In the genomic region with DNA sequence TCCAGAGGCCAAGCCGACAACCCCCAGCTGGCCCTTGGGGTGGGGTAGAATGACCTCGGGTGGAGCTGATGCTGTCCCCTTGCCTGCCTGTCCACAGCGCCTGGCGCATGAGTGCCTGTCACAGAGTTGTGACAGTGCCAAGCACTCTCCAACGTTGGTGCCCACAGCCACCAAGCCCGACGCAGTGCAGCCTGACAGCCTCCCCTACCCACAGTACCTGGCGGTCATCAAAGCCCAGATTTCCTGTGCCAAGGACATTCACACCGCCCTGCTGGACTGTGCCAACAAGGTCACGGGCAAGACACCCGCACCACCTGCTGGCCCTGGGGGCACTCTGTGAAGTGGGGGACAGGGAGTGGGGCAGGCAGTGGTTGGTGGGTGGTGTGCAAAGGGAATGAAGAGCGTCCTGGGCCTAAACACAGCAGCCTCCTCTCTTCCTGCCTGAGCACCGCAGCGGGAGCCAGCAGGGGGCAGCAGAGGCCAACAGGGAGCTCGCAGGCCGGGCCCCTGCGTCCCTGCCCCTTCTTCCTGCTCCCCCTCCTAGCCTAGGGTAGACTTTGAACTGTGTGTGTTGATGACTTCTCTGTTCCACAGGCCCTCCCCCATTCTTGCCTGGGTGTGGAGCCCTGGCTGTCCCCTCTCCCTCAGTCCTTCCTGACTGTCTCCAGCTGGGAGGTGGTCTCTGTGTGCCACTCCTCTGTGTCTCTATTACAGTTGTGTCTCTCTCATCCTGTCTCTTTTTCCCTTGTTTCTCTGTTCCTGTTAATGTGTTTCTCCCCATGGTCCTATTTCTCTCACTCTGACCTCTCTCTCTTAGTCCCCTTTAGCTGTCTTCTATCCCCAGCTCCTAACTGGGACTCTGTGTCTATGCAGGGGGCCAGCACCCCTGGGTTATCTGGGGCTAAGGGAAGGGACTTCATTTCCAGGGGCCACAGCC, we compare ENCODE assay signal across 8 cellular contexts. TPM values are rescaled to one million over a fixed set of nuclear protein-coding genes. Genes with fewer than 3 reads are reported as not detected.
A peak's percentile ranks its signal among the peaks of the same experiment; 100 is the strongest.
DNase-seq lines count a peak whose midpoint lies in the region; ATAC-seq, FAIRE-seq and TF ChIP-seq lines count a peak whose summit lies in the region.

No MANE protein-coding gene starts in this region.

- POLR2A ChIA-PET in CD8-positive, alpha-beta memory T cell (lab: Charles Lee), result interaction anchor here (0.7 to 3.7 kb wide), 6 partner anchors 10 to 100 kb away, joined by 3 to 96 read pairs (median 10); partner anchors contain the start of genes PLEKHG2, RPS16, SAMD4B and SUPT5H
- POLR2A ChIA-PET in T-cell (lab: Charles Lee), result interaction anchor here (0.6 to 3.0 kb wide), 8 partner anchors 9 to 60 kb away, joined by 3 to 12 read pairs (median 4); partner anchors contain the start of genes RPS16 (in 2 of the 2) and PLEKHG2 (in 1 of the 2)

- CTCF ChIA-PET in CD8-positive, alpha-beta memory T cell (lab: Charles Lee), result interaction anchor here (0.6 to 8.9 kb wide), 18 partner anchors 9 to 135 kb away, joined by 3 to 207 read pairs (median 4); partner anchors contain the start of genes EID2B, GMFG, PLEKHG2 and RPS16
- CTCF ChIA-PET in T-cell (lab: Charles Lee), result interaction anchor here (0.9 to 2.7 kb wide), 5 partner anchors 10 to 38 kb away, joined by 3 to 22 read pairs (median 11); partner anchors contain the start of gene RPS16 (in 1 of the 2)

- H3K27me3 ChIP-seq in CD8-positive, alpha-beta memory T cell (ENCODE audit: insufficient read depth, low read length, poor library complexity, severe bottlenecking), result no peaks in the 10 kb centered on the region
- no peaks in the 10 kb centered on the region for H3K27me3 ChIP-seq in adipocyte (replicated peaks; ENCODE audit: control insufficient read depth, insufficient read depth, low read length)
- H3K27me3 ChIP-seq in heart left ventricle, result no peaks in the 10 kb centered on the region
- no peaks in the 10 kb centered on the region for H3K27me3 ChIP-seq in psoas muscle (ENCODE audit: insufficient read depth in 3 of 3, low read length in 2 of 3)

- H3K4me3 Mint-ChIP-seq in CD8-positive, alpha-beta memory T cell, result peak overlapping the region; percentile 70 to 89 (median 79)
- peak overlapping the region; percentile 57 to 71 (median 69) for H3K4me3 Mint-ChIP-seq in T-cell

- peak in 1 of 2 donors; percentile 17 for TF ChIP-seq POLR2A in heart left ventricle (IDR thresholded peaks at IDR 0.05)

- peak overlapping the region; percentile 45 for H3K27ac ChIP-seq in CD8-positive, alpha-beta memory T cell (ENCODE audit: low read depth, low read length)
- H3K27ac ChIP-seq in heart left ventricle (peak overlapping the region; percentile 11 to 100 (median 79)), psoas muscle (peak overlapping the region; percentile 84)

- no peaks in the 10 kb centered on the region for H3K27me3 Mint-ChIP-seq in CD8-positive, alpha-beta memory T cell
- no peaks in the 10 kb centered on the region for H3K27me3 Mint-ChIP-seq in T-cell

- intact Hi-C loops in heart left ventricle (cut with DNase I) (loop anchor here (1.0 to 10.0 kb wide), 9 partner anchors 13 to 137 kb away; partner anchors contain the start of genes EID2B (in 4 of the 10), PLEKHG2 (in 3 of the 10), SUPT5H (in 2 of the 10) and SAMD4B (in 1 of the 10)), psoas muscle (cut with DNase I) (loop anchor here (1.0 to 5.0 kb wide), 3 partner anchors 14 to 55 kb away; partner anchors contain the start of genes PLEKHG2 (in 1 of the 2) and SAMD4B (in 1 of the 2))

- peaks cover 5 to 40% (median 9%) of the 10 kb centered on the region in 3 donors for H3K36me3 Mint-ChIP-seq in CD8-positive, alpha-beta memory T cell
- peaks cover 21% of the 10 kb centered on the region for H3K36me3 Mint-ChIP-seq in T-cell

- WGBS in heart left ventricle, 4 donors, result 13 to 27% (median 20%) methylated on average over 14 to 17 of the region's 17 CpGs
- 5 to 21% (median 9%) methylated on average over 14 to 17 of the region's 17 CpGs for WGBS in psoas muscle, 3 donors

- no peaks in the 10 kb centered on the region for H3K9me3 Mint-ChIP-seq in CD8-positive, alpha-beta memory T cell
- no peaks in the 10 kb centered on the region for H3K9me3 Mint-ChIP-seq in T-cell

- peak; percentile 29 for ATAC-seq in GM21786 (IDR thresholded peaks at IDR 0.05; ENCODE audit: unreplicated experiment)
- ATAC-seq in T-cell (replicated peaks in 1 of 4), result peak; percentile 54 to 66 (median 62)
- ATAC-seq in heart left ventricle, result peak; percentile 70 to 85 (median 80)
- peak; percentile 75 to 84 (median 80) for ATAC-seq in psoas muscle

- H3K4me1 Mint-ChIP-seq in CD8-positive, alpha-beta memory T cell, result peaks cover 41 to 67% (median 54%) of the 10 kb centered on the region in 3 donors
- peaks cover 64 to 66% (median 65%) of the 10 kb centered on the region in 3 donors for H3K4me1 Mint-ChIP-seq in T-cell

- H3K9ac ChIP-seq in adipocyte (ENCODE audit: low read length), result peak overlapping the region; percentile 81

- TF ChIP-seq CTCF in heart left ventricle (IDR thresholded peaks at IDR 0.05) (peak; percentile 95 to 100 (median 98)), psoas muscle (IDR thresholded peaks at IDR 0.05) (peak; percentile 98)

- peak; percentile 87 to 94 (median 92) for DNase-seq in CD8-positive, alpha-beta memory T cell
- DNase-seq in NCI-H1105 treated with DMSO at 0.1 percent for 48 hours (lab: John Stamatoyannopoulos, UW) (peak; percentile 48), T-cell (peak; percentile 81 to 97 (median 92)), adipocyte (ENCODE audit: low read depth) (peak; percentile 94), heart left ventricle (peak; percentile 89 to 96 (median 90)), psoas muscle (peak; percentile 92 to 96), urothelium cell line (ENCODE audit: low spot score) (peak; percentile 76)

- H3K36me3 ChIP-seq in CD8-positive, alpha-beta memory T cell (ENCODE audit: insufficient read depth, low read length), result peaks cover 22% of the 10 kb centered on the region
- H3K36me3 ChIP-seq in adipocyte (ENCODE audit: control insufficient read depth, insufficient read depth, low read length, severe bottlenecking) (peaks cover 10% of the 10 kb centered on the region), heart left ventricle (peaks cover 0 to 46% (median 28%) of the 10 kb centered on the region in 9 donors), psoas muscle (ENCODE audit: insufficient read depth in 1 of 2, low read depth in 1 of 2) (peaks cover 0 to 29% of the 10 kb centered on the region in 2 donors)

- H3K9me3 ChIP-seq in CD8-positive, alpha-beta memory T cell (ENCODE audit: low read length), result no peaks in the 10 kb centered on the region
- H3K9me3 ChIP-seq in adipocyte (ENCODE audit: control insufficient read depth, low read length) (no peaks in the 10 kb centered on the region), heart left ventricle (no peaks in the 10 kb centered on the region), psoas muscle (no peaks in the 10 kb centered on the region)

- peak overlapping the region; percentile 68 for H3K4me3 ChIP-seq in CD8-positive, alpha-beta memory T cell (ENCODE audit: low read length)
- peak overlapping the region; percentile 3 for H3K4me3 ChIP-seq in adipocyte (ENCODE audit: low read length)
- peak overlapping the region in 3 of 12 donors; percentile 2 to 44 (median 20) for H3K4me3 ChIP-seq in heart left ventricle
- H3K4me3 ChIP-seq in psoas muscle, result peak overlapping the region; percentile 33

- peaks cover 54% of the 10 kb centered on the region for H3K4me1 ChIP-seq in CD8-positive, alpha-beta memory T cell (ENCODE audit: insufficient read depth, low read length)
- H3K4me1 ChIP-seq in adipocyte (ENCODE audit: control insufficient read depth, insufficient read depth, low read length) (peaks cover 26% of the 10 kb centered on the region), heart left ventricle (peaks cover 6 to 56% (median 25%) of the 10 kb centered on the region in 12 donors), psoas muscle (peaks cover 26% of the 10 kb centered on the region)

- H3K27ac Mint-ChIP-seq in CD8-positive, alpha-beta memory T cell, result peak overlapping the region; percentile 91 to 100 (median 97)
- peak overlapping the region; percentile 92 to 95 for H3K27ac Mint-ChIP-seq in T-cell

- FAIRE-seq in urothelium cell line (lab: Jason Lieb, UNC), result no peak

RNA-seq across cellular contexts. Expression of gene MED29, which starts 6.5 kb away (rescaled TPM):
- total RNA-seq in CD8-positive, alpha-beta memory T cell, result 10 to 100 TPM; 39.3 to 39.6 TPM
- polyA plus RNA-seq in CD8-positive, alpha-beta memory T cell, result 56.8 TPM
- total RNA-seq in T-cell (10 to 100 TPM; 42.0 to 48.7 (median 47.0) TPM), heart left ventricle (10 to 100 TPM; 26.3 to 53.0 (median 34.1) TPM), psoas muscle (10 to 100 TPM; 25.0 to 33.6 (median 30.2) TPM)
- polyA plus RNA-seq in heart left ventricle (10 to 100 TPM; 34.1 to 46.0 TPM), psoas muscle (10 to 100 TPM; 25.0 to 51.7 (median 26.9) TPM)

RNA-seq across cellular contexts. Expression of gene PAF1, which starts 6.7 kb away (rescaled TPM):
- total RNA-seq in CD8-positive, alpha-beta memory T cell, result 10 to 100 TPM; 44.6 to 46.9 TPM
- 50.2 TPM for polyA plus RNA-seq in CD8-positive, alpha-beta memory T cell
- total RNA-seq in T-cell (10 to 100 TPM; 43.0 to 96.1 (median 45.9) TPM), heart left ventricle (10 to 100 TPM; 32.8 to 75.7 (median 40.7) TPM), psoas muscle (10 to 100 TPM; 33.7 to 38.0 (median 34.6) TPM)
- polyA plus RNA-seq in heart left ventricle (10 to 100 TPM; 32.5 to 61.1 TPM), psoas muscle (10 to 100 TPM; 34.1 to 58.0 (median 37.6) TPM)

RNA-seq across cellular contexts. Expression of gene ZFP36, which starts 9.0 kb away (rescaled TPM):
- 10 to 100 TPM; 32.8 to 36.4 TPM for total RNA-seq in CD8-positive, alpha-beta memory T cell
- polyA plus RNA-seq in CD8-positive, alpha-beta memory T cell, result 355 TPM
- 1,000 to 10,000 TPM in 1 of 5 donors, 100 to 1,000 TPM in 4; 208 to 1,013 (median 233) TPM for total RNA-seq in T-cell
- total RNA-seq in heart left ventricle, result 100 to 1,000 TPM in 2 of 9 donors, 10 to 100 TPM in 7; 16.1 to 145 (median 51.1) TPM
- polyA plus RNA-seq in heart left ventricle, result 10 to 100 TPM; 45.8 to 65.1 TPM
- total RNA-seq in psoas muscle, result 100 to 1,000 TPM in 3 of 4 donors, 10 to 100 TPM in 1; 32.1 to 391 (median 184) TPM
- 100 to 1,000 TPM in 1 of 3 donors, 10 to 100 TPM in 2; 80.8 to 178 (median 83.3) TPM for polyA plus RNA-seq in psoas muscle

RNA-seq across cellular contexts. Expression of gene PLEKHG2, which starts 14.8 kb away (rescaled TPM):
- total RNA-seq in CD8-positive, alpha-beta memory T cell, result 10 to 100 TPM; 35.2 to 36.4 TPM
- 4.0 TPM for polyA plus RNA-seq in CD8-positive, alpha-beta memory T cell
- total RNA-seq in T-cell (10 to 100 TPM; 25.2 to 88.1 (median 36.7) TPM), heart left ventricle (10 to 100 TPM in 8 of 9 donors, 1 to 10 TPM in 1; 9.2 to 38.5 (median 14.6) TPM), psoas muscle (1 to 10 TPM; 6.8 to 8.0 (median 7.4) TPM)
- polyA plus RNA-seq in heart left ventricle (10 to 100 TPM in 1 of 2 donors, 1 to 10 TPM in 1; 8.9 to 11.7 TPM), psoas muscle (1 to 10 TPM; 2.4 to 3.0 (median 2.7) TPM)

RNA-seq across cellular contexts. Expression of gene RPS16, which starts 38.1 kb away (rescaled TPM):
- 1,000 to 10,000 TPM; 2,654 to 2,668 TPM for total RNA-seq in CD8-positive, alpha-beta memory T cell
- polyA plus RNA-seq in CD8-positive, alpha-beta memory T cell, result 1,795 TPM
- total RNA-seq in T-cell, result 1,000 to 10,000 TPM; 3,669 to 4,521 (median 4,268) TPM
- total RNA-seq in heart left ventricle, result 1,000 to 10,000 TPM in 7 of 9 donors, 100 to 1,000 TPM in 2; 617 to 1,566 (median 1,374) TPM
- 1,000 to 10,000 TPM; 1,266 to 2,656 TPM for polyA plus RNA-seq in heart left ventricle
- total RNA-seq in psoas muscle, result 1,000 to 10,000 TPM; 1,186 to 1,958 (median 1,553) TPM
- 1,000 to 10,000 TPM; 2,324 to 3,255 (median 2,994) TPM for polyA plus RNA-seq in psoas muscle

Comparison
In these comparisons a context has a peak if more than half of its experiments do, and no peak if none do; other contexts are left out.
1. ATAC-seq: peak in every context shown above with its lines; median percentile 80 in psoas muscle; 80 in heart left ventricle; 62 in T-cell; 29 in GM21786.